Comparison of ENCODE assay signal across 1 cellular context in the genomic region with DNA sequence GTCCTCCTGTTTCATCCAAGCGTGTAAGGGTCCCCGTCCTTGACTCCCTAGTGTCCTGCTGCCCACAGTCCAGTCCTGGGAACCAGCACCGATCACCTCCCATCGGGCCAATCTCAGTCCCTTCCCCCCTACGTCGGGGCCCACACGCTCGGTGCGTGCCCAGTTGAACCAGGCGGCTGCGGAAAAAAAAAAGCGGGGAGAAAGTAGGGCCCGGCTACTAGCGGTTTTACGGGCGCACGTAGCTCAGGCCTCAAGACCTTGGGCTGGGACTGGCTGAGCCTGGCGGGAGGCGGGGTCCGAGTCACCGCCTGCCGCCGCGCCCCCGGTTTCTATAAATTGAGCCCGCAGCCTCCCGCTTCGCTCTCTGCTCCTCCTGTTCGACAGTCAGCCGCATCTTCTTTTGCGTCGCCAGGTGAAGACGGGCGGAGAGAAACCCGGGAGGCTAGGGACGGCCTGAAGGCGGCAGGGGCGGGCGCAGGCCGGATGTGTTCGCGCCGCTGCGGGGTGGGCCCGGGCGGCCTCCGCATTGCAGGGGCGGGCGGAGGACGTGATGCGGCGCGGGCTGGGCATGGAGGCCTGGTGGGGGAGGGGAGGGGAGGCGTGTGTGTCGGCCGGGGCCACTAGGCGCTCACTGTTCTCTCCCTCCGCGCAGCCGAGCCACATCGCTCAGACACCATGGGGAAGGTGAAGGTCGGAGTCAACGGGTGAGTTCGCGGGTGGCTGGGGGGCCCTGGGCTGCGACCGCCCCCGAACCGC.
A peak's percentile ranks its signal among the peaks of the same experiment; 100 is the strongest.
TF ChIP-seq lines count a peak whose summit lies in the region.

A gene (plus strand): TSS at position 360 of the 756 bp plus-strand sequence. CDS start 316 bp downstream, at position 676.

TF ChIP-seq in A549, 52 proteins besides CTCF, POLR2A, EP300 and RAD21 (continued from another document):
- TF ChIP-seq, protein P1, sequence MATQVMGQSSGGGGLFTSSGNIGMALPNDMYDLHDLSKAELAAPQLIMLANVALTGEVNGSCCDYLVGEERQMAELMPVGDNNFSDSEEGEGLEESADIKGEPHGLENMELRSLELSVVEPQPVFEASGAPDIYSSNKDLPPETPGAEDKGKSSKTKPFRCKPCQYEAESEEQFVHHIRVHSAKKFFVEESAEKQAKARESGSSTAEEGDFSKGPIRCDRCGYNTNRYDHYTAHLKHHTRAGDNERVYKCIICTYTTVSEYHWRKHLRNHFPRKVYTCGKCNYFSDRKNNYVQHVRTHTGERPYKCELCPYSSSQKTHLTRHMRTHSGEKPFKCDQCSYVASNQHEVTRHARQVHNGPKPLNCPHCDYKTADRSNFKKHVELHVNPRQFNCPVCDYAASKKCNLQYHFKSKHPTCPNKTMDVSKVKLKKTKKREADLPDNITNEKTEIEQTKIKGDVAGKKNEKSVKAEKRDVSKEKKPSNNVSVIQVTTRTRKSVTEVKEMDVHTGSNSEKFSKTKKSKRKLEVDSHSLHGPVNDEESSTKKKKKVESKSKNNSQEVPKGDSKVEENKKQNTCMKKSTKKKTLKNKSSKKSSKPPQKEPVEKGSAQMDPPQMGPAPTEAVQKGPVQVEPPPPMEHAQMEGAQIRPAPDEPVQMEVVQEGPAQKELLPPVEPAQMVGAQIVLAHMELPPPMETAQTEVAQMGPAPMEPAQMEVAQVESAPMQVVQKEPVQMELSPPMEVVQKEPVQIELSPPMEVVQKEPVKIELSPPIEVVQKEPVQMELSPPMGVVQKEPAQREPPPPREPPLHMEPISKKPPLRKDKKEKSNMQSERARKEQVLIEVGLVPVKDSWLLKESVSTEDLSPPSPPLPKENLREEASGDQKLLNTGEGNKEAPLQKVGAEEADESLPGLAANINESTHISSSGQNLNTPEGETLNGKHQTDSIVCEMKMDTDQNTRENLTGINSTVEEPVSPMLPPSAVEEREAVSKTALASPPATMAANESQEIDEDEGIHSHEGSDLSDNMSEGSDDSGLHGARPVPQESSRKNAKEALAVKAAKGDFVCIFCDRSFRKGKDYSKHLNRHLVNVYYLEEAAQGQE (IDR thresholded peaks at IDR 0.05) = peak; percentile 22; the same call in 1 of the 2 replicates
- no peak for TF ChIP-seq CBX2 (IDR thresholded peaks at IDR 0.05; ENCODE audit: borderline replicate concordance, low read depth)
- TF ChIP-seq RNF2 (IDR thresholded peaks at IDR 0.05; ENCODE audit: borderline replicate concordance, low read depth) = no peak
- no peak for TF ChIP-seq HEYL (CRISPR knock-in tag; IDR thresholded peaks at IDR 0.05)
- no peak for TF ChIP-seq TFCP2L1 (CRISPR knock-in tag; IDR thresholded peaks at IDR 0.05)
- TF ChIP-seq HOXB5 (CRISPR knock-in tag; IDR thresholded peaks at IDR 0.05) = 0 out of 2 replicates have a peak, but pooled peaks have one; percentile 12
- 0 out of 3 replicates have a peak, but pooled peaks have one; percentile 7 for TF ChIP-seq SMC3 (IDR thresholded peaks at IDR 0.05)
- TF ChIP-seq GATA3 (IDR thresholded peaks at IDR 0.05; ENCODE audit: borderline replicate concordance) = peak; percentile 45; the same call in 1 of the 2 replicates
- no peak for TF ChIP-seq KDM1A (IDR thresholded peaks at IDR 0.05; ENCODE audit: low read depth)
- TF ChIP-seq, protein P2, sequence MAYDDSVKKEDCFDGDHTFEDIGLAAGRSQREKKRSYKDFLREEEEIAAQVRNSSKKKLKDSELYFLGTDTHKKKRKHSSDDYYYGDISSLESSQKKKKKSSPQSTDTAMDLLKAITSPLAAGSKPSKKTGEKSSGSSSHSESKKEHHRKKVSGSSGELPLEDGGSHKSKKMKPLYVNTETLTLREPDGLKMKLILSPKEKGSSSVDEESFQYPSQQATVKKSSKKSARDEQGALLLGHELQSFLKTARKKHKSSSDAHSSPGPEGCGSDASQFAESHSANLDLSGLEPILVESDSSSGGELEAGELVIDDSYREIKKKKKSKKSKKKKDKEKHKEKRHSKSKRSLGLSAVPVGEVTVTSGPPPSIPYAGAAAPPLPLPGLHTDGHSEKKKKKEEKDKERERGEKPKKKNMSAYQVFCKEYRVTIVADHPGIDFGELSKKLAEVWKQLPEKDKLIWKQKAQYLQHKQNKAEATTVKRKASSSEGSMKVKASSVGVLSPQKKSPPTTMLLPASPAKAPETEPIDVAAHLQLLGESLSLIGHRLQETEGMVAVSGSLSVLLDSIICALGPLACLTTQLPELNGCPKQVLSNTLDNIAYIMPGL (CRISPR knock-in tag; IDR thresholded peaks at IDR 0.05; ENCODE audit: borderline replicate concordance) = no peak
- TF ChIP-seq BHLHE40 (IDR thresholded peaks at IDR 0.05; ENCODE audit: low read depth, low read length) = no peak
- no peak for TF ChIP-seq FOSL2 (IDR thresholded peaks at IDR 0.05)
- peak; percentile 46; the same call in 1 of the 2 replicates for TF ChIP-seq FOSL2 (CRISPR knock-in tag; IDR thresholded peaks at IDR 0.05)
- TF ChIP-seq EHF (CRISPR knock-in tag; IDR thresholded peaks at IDR 0.05) = no peak
- no peak for TF ChIP-seq POLR2AphosphoS2 (conservative IDR thresholded peaks at IDR 0.05; ENCODE audit: low read length)
- peak; percentile 39; the same call in 1 of the 2 replicates for TF ChIP-seq RFX5 (IDR thresholded peaks at IDR 0.05)
- TF ChIP-seq CHD2 (IDR thresholded peaks at IDR 0.05; ENCODE audit: low read length, partially characterized antibody) = peak; percentile 8
- TF ChIP-seq NFE2L2 (conservative IDR thresholded peaks at IDR 0.05; ENCODE audit: low read length) = no peak
- no peak for TF ChIP-seq MAZ (IDR thresholded peaks at IDR 0.05; ENCODE audit: borderline replicate concordance, low read depth, low read length)
- 0 out of 2 replicates have a peak, but pooled peaks have one; percentile 11 for TF ChIP-seq TP53 (CRISPR knock-in tag; IDR thresholded peaks at IDR 0.05)
- TF ChIP-seq FOXS1 (CRISPR knock-in tag; IDR thresholded peaks at IDR 0.05) = no peak
- TF ChIP-seq EHMT2 (IDR thresholded peaks at IDR 0.05; ENCODE audit: low read depth) = no peak
- no peak for TF ChIP-seq ZSCAN20 (CRISPR knock-in tag; IDR thresholded peaks at IDR 0.05)
- TF ChIP-seq ZFP36 (IDR thresholded peaks at IDR 0.05; ENCODE audit: borderline replicate concordance, partially characterized antibody) = no peak
- no peak for TF ChIP-seq NPAS2 (CRISPR knock-in tag; IDR thresholded peaks at IDR 0.05; ENCODE audit: borderline replicate concordance)
- TF ChIP-seq HOXA7 (CRISPR knock-in tag; IDR thresholded peaks at IDR 0.05) = peak; percentile 53; the same call in 1 of the 2 replicates
- TF ChIP-seq, protein P3, sequence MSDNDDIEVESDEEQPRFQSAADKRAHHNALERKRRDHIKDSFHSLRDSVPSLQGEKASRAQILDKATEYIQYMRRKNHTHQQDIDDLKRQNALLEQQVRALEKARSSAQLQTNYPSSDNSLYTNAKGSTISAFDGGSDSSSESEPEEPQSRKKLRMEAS (IDR thresholded peaks at IDR 0.05) = peak; percentile 90
- TF ChIP-seq, protein P4, sequence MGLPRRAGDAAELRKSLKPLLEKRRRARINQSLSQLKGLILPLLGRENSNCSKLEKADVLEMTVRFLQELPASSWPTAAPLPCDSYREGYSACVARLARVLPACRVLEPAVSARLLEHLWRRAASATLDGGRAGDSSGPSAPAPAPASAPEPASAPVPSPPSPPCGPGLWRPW (IDR thresholded peaks at IDR 0.05) = no peak
- TF ChIP-seq CBX8 (IDR thresholded peaks at IDR 0.05) = no peak
- peak; percentile 99 for TF ChIP-seq PHF8 (IDR thresholded peaks at IDR 0.05; ENCODE audit: borderline replicate concordance, low read depth)
